In genomic region chr14:104680806-104681688, GRCh38 we compare ENCODE assay signal across 8 cellular contexts. TPM values are rescaled to one million over a fixed set of nuclear protein-coding genes. Genes with fewer than 3 reads are reported as not detected.
DNase-seq lines count a peak whose midpoint lies in the region; ATAC-seq and TF ChIP-seq lines count a peak whose summit lies in the region.

No MANE protein-coding gene starts in this region.

- 20 to 43% methylated on average over 1 to 4 of the region's 26 CpGs for WGBS in gastroesophageal sphincter (ENCODE audit: low coverage in 1 of 2), 2 donors

- POLR2A ChIA-PET in CD8-positive, alpha-beta T cell (lab: Charles Lee), result no interaction called here

- H3K9me3 ChIP-seq in gastroesophageal sphincter, result no peaks in the 10 kb centered on the region
- no peaks in the 10 kb centered on the region for H3K9me3 ChIP-seq in CD8-positive, alpha-beta T cell (ENCODE audit: low read length)

- intact Hi-C loops in CD8-positive, alpha-beta T cell (cut with DNase I, micrococcal nuclease), result no loop called here

- H3K27ac ChIP-seq in gastroesophageal sphincter, result peak overlapping the region; percentile 7 to 93 (median 82)
- H3K27ac ChIP-seq in CD8-positive, alpha-beta T cell (ENCODE audit: low read depth, low read length), result no peak overlapping the region

- no peaks in the 10 kb centered on the region for H3K36me3 Mint-ChIP-seq in CD8-positive, alpha-beta T cell

- TF ChIP-seq POLR2A in gastroesophageal sphincter (IDR thresholded peaks at IDR 0.05), result no peak

- H3K36me3 ChIP-seq in gastroesophageal sphincter, result no peaks in the 10 kb centered on the region
- H3K36me3 ChIP-seq in CD8-positive, alpha-beta T cell (ENCODE audit: insufficient read depth, low read length), result no peaks in the 10 kb centered on the region

- H3K27me3 Mint-ChIP-seq in CD8-positive, alpha-beta T cell (ENCODE audit: low read depth), result no peaks in the 10 kb centered on the region

- no peak for TF ChIP-seq EP300 in gastroesophageal sphincter (IDR thresholded peaks at IDR 0.05)

- H3K27ac Mint-ChIP-seq in CD8-positive, alpha-beta T cell, result no peak overlapping the region

- peaks cover 22% of the 10 kb centered on the region for H3K4me1 Mint-ChIP-seq in CD8-positive, alpha-beta T cell (ENCODE audit: low read depth)

- peaks cover 0 to 67% (median 56%) of the 10 kb centered on the region in 3 donors for H3K4me1 ChIP-seq in gastroesophageal sphincter
- H3K4me1 ChIP-seq in CD8-positive, alpha-beta T cell (ENCODE audit: insufficient read depth, low read length), result peaks cover 23% of the 10 kb centered on the region

- no peak overlapping the region for H3K4me3 Mint-ChIP-seq in CD8-positive, alpha-beta T cell

- ATAC-seq in HG03175 (IDR thresholded peaks at IDR 0.05; ENCODE audit: unreplicated experiment) (peak; percentile 51), gastroesophageal sphincter (peak; percentile 37)
- ATAC-seq in CD8-positive, alpha-beta T cell, result no peak

- peak overlapping the region in 1 of 2 donors; percentile 28 for H3K4me3 ChIP-seq in gastroesophageal sphincter
- no peak overlapping the region for H3K4me3 ChIP-seq in CD8-positive, alpha-beta T cell (ENCODE audit: low read depth, low read length)

- DNase-seq in GM10266 (ENCODE audit: extremely low spot score), result no peak
- peak; percentile 72 for DNase-seq in SW480 (ENCODE audit: low spot score)
- peak; percentile 86 for DNase-seq in occipital lobe (lab: John Stamatoyannopoulos, UW)
- DNase-seq in CD8-positive, alpha-beta T cell, result no peak
- DNase-seq in NCI-H187 treated with DMSO at 0.1 percent for 48 hours (lab: John Stamatoyannopoulos, UW), result no peak
- no peak for DNase-seq in NCI-H524 treated with DMSO at 0.1 percent for 48 hours (lab: John Stamatoyannopoulos, UW)

- H3K9me3 Mint-ChIP-seq in CD8-positive, alpha-beta T cell, result no peaks in the 10 kb centered on the region

- TF ChIP-seq CTCF in GM10266 (IDR thresholded peaks at IDR 0.05; ENCODE audit: control insufficient read depth, insufficient read depth, low read depth, missing control alignments) (peak; percentile 41), gastroesophageal sphincter (IDR thresholded peaks at IDR 0.05) (peak in 1 of 4 experiments; percentile 25)
- TF ChIP-seq CTCF in CD8-positive, alpha-beta T cell (IDR thresholded peaks at IDR 0.05), result no peak

- H3K27me3 ChIP-seq in gastroesophageal sphincter, result no peaks in the 10 kb centered on the region
- no peaks in the 10 kb centered on the region for H3K27me3 ChIP-seq in CD8-positive, alpha-beta T cell (ENCODE audit: insufficient read depth, low read length)

- CTCF ChIA-PET in CD8-positive, alpha-beta T cell (lab: Charles Lee), result interaction anchor here (1.0 kb wide), 1 partner anchor 28 kb away, joined by 4 read pairs; no protein-coding TSS in a partner anchor

RNA-seq across cellular contexts. Expression of gene INF2, which starts 8.4 kb away (rescaled TPM):
- total RNA-seq in gastroesophageal sphincter (100 to 1,000 TPM in 1 of 4 donors, 10 to 100 TPM in 3; 44.6 to 102 (median 64.7) TPM), occipital lobe (8.4 TPM)
- total RNA-seq in CD8-positive, alpha-beta T cell, result 10 to 100 TPM; 42.2 to 49.1 TPM

RNA-seq across cellular contexts. Expression of gene ADSS1, which starts 43.0 kb away (rescaled TPM):
- total RNA-seq in gastroesophageal sphincter (10 to 100 TPM in 2 of 4 donors, 1 to 10 TPM in 2; 5.1 to 32.2 (median 8.8) TPM), occipital lobe (4.8 TPM)
- 1 to 10 TPM; 2.4 to 3.5 TPM for total RNA-seq in CD8-positive, alpha-beta T cell

Comparison
In these comparisons a context has a peak if more than half of its experiments do, and no peak if none do; other contexts are left out.
1. DNase-seq: peak in SW480 (single experiment) and occipital lobe (single experiment); none in GM10266 (single experiment), CD8-positive, alpha-beta T cell (0 of 7), NCI-H187 treated with DMSO at 0.1 percent for 48 hours (single experiment) and NCI-H524 treated with DMSO at 0.1 percent for 48 hours (single experiment).